ENCODE assay signal across 9 cellular contexts in the genomic region with DNA sequence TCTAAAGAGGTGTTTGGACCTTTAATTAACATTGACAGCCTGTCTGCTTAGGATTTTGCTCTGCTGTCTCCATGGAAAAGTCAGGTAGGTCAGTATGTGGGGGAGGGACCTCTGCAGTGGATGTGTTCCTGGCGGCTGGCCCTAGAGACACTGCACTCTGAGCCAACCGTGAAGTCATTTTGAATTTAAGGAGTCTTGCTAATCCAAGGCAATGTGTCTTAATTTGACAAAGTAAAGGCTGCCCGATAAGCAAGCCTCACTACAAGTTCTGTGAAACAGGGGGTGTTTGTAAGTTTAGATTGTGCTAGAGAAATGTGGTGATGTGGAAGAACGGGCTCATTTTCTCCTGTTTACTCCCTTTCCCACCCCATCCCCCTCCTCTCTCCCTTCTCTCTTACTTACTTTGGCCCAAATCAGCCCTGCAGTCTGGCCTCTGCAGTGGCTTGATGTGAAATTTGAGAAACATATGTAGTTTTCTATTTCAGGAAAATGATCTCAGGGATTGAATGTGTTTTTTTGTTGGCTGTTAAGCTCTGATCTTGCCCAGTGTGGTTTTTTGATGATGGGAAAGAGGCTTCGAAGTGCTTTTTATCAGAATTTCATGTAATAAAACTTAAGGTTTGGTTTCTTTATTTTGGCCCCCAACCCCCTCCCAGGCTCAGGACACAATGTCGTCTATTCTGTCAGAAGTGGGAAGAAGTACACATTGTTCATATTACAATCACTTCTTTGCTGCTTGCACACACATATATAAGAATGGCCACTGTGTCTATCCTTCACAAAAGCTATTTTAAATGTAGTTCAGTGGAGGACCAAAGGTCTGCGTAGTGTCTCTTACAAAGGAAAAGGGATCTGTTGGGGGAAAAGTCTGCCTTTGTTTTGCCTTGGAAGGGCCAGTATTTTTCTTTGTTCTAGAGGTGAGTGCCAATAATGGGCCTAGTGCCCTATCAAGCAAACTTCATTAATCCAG.
DNase-seq lines count a peak whose midpoint lies in the region; ATAC-seq and TF ChIP-seq lines count a peak whose summit lies in the region.
"Had no signal": no experiment of that assay in that cellular context is flagged by ENCODE, and none has a peak within 500 bp of the region (broad histone marks: within the 10 kb centered on the region; RNA-seq: fewer than 3 reads in every experiment).

No MANE protein-coding gene starts in this region.

- 0 out of 2 replicates have a peak, but pooled peaks cover 2% of the 10 kb centered on the region for H3F3A ChIP-seq in Loucy (ENCODE audit: low read depth)

- no peak overlapping the region for H3K27ac ChIP-seq in iPS-18a (ENCODE audit: low read length)

- no peaks in the 10 kb centered on the region for H3K36me3 ChIP-seq in Loucy (ENCODE audit: insufficient read depth, low read length)
- H3K36me3 ChIP-seq in iPS-18a (ENCODE audit: control insufficient read depth, low read depth, low read length): no peaks in the 10 kb centered on the region

- H3K79me2 ChIP-seq in Loucy (ENCODE audit: insufficient read depth, low read length): no peaks in the 10 kb centered on the region

- no peak for TF ChIP-seq CTCF in Loucy (conservative IDR thresholded peaks at IDR 0.05; ENCODE audit: low read length)
- TF ChIP-seq CTCF in astrocyte of the cerebellum (IDR thresholded peaks at IDR 0.05; ENCODE audit: low read depth, low read length, missing control alignments): no peak
- no peak for TF ChIP-seq CTCF in GM13977 (IDR thresholded peaks at IDR 0.05; ENCODE audit: extremely low read depth, insufficient read depth, missing control alignments)

- H3K9me2 ChIP-seq in Loucy (replicated peaks; ENCODE audit: low read depth, low read length): no peaks in the 10 kb centered on the region

- no peaks in the 10 kb centered on the region for H3K27me3 ChIP-seq in Loucy (ENCODE audit: insufficient read depth, low read length, poor library complexity, severe bottlenecking)
- no peaks in the 10 kb centered on the region for H3K27me3 ChIP-seq in iPS-18a (ENCODE audit: control insufficient read depth, insufficient read depth, low read length)

- no peaks in the 10 kb centered on the region for H4K20me1 ChIP-seq in Loucy (ENCODE audit: insufficient read depth, low read length, poor library complexity, severe bottlenecking)

- peak overlapping the region; percentile 11 for H3K4me2 ChIP-seq in Loucy (ENCODE audit: low read depth, low read length, poor library complexity, severe bottlenecking)

- ATAC-seq in HG03108 (IDR thresholded peaks at IDR 0.05; ENCODE audit: unreplicated experiment) (no peak), GM18870 (IDR thresholded peaks at IDR 0.05; ENCODE audit: unreplicated experiment) (no peak)

- H3K9me3 ChIP-seq in Loucy (ENCODE audit: insufficient read depth, low read depth, low read length) (no peaks in the 10 kb centered on the region), iPS-18a (ENCODE audit: control insufficient read depth, low read depth, low read length) (no peaks in the 10 kb centered on the region)

- H3K4me1 ChIP-seq in Loucy (ENCODE audit: insufficient read depth, low read length, poor library complexity, severe bottlenecking) (peaks cover 70% of the 10 kb centered on the region), iPS-18a (ENCODE audit: control insufficient read depth, low read depth, low read length) (peaks cover 27% of the 10 kb centered on the region)

- H3K9ac ChIP-seq in Loucy (ENCODE audit: low read depth, low read length, poor library complexity, severe bottlenecking) (peak overlapping the region; percentile 15), iPS-18a (ENCODE audit: low read length) (no peak overlapping the region)

- 0 out of 2 replicates have a peak overlapping the region, but pooled peaks have one; percentile 8 for H2AFZ ChIP-seq in Loucy (ENCODE audit: low read length)

- H3K4me3 ChIP-seq in Loucy (ENCODE audit: low read length, poor library complexity, severe bottlenecking) (no peak overlapping the region), astrocyte of the cerebellum (ENCODE audit: low read depth, low read length) (no peak overlapping the region), iPS-18a (ENCODE audit: low read length) (peak overlapping the region; percentile 34), skeletal muscle cell (ENCODE audit: low read depth, low read length) (no peak overlapping the region)

- DNase-seq in astrocyte of the cerebellum (ENCODE audit: low read depth): peak; percentile 87
- DNase-seq in skeletal muscle cell (ENCODE audit: low read depth): peak; percentile 83
- DNase-seq in RKO (ENCODE audit: low spot score): no peak
- no peak for DNase-seq in GM13977 (ENCODE audit: low spot score)
- DNase-seq: naive B cell had no signal

- in situ Hi-C loops in astrocyte of the cerebellum (cut with HindIII; ENCODE audit: low sequenced_read_pairs): no loop called here
- in situ Hi-C loops in GM13977 (cut with MboI; ENCODE audit: low pct_unique_long_range_greater_than_20kb, low sequenced_read_pairs, unreplicated experiment): no loop called here

Comparison
In these comparisons a context has a peak if more than half of its experiments do, and no peak if none do; other contexts are left out.
1. DNase-seq: peak in astrocyte of the cerebellum (single experiment) and skeletal muscle cell (single experiment); none in RKO (single experiment) and GM13977 (single experiment).